In genomic region chr15:37015025-37015424, GRCh38 we compare ENCODE assay signal across 1 cellular context.
A peak's percentile ranks its signal among the peaks of the same experiment; 100 is the strongest.
TF ChIP-seq lines count a peak whose summit lies in the region.

No MANE protein-coding gene starts in this region.

TF ChIP-seq in GM12878, 131 proteins besides CTCF, POLR2A, EP300 and RAD21 (continued from another document and continues in another):
- TF ChIP-seq IRF5 (IDR thresholded peaks at IDR 0.05; ENCODE audit: borderline replicate concordance) = no peak
- TF ChIP-seq KAT2A (conservative IDR thresholded peaks at IDR 0.05; ENCODE audit: control insufficient read depth, low read depth, low read length) = no peak
- peak; percentile 13 for TF ChIP-seq SKIL (IDR thresholded peaks at IDR 0.05; ENCODE audit: low read depth, poor library complexity, severe bottlenecking)
- TF ChIP-seq LARP7 (IDR thresholded peaks at IDR 0.05) = no peak
- no peak for TF ChIP-seq NKRF (conservative IDR thresholded peaks at IDR 0.05)
- no peak for TF ChIP-seq IRF3 (IDR thresholded peaks at IDR 0.05)
- TF ChIP-seq PRDM15 (CRISPR knock-in tag; IDR thresholded peaks at IDR 0.05) = no peak
- no peak for TF ChIP-seq NR2C1 (IDR thresholded peaks at IDR 0.05)
- TF ChIP-seq SUZ12 (IDR thresholded peaks at IDR 0.05; ENCODE audit: unreplicated experiment) = no peak
- TF ChIP-seq NR2F1 (conservative IDR thresholded peaks at IDR 0.05) = no peak
- no peak for TF ChIP-seq ZNF592 (IDR thresholded peaks at IDR 0.05)
- no peak for TF ChIP-seq STAT3 (IDR thresholded peaks at IDR 0.05; ENCODE audit: low read depth, low read length)
- no peak for TF ChIP-seq RFX5 (IDR thresholded peaks at IDR 0.05; ENCODE audit: low read depth, low read length)
- TF ChIP-seq BHLHE40 (IDR thresholded peaks at IDR 0.05; ENCODE audit: borderline replicate concordance in 1 of 2, low read depth in 2 of 2, low read length in 1 of 2) = peak; percentile 76 to 78; a peak in 3 of 4 replicates
- no peak for TF ChIP-seq NRF1 (conservative IDR thresholded peaks at IDR 0.05; ENCODE audit: low read depth, low read length)
- no peak for TF ChIP-seq NR2C2 (IDR thresholded peaks at IDR 0.05; ENCODE audit: borderline replicate concordance, control insufficient read depth, insufficient read length, low read depth)
- TF ChIP-seq E2F8 (IDR thresholded peaks at IDR 0.05; ENCODE audit: low read depth, partially characterized antibody) = no peak
- peak; percentile 39; the same call in 1 of the 2 replicates for TF ChIP-seq CREB1 (IDR thresholded peaks at IDR 0.05; ENCODE audit: low read depth)
- TF ChIP-seq ASH2L (IDR thresholded peaks at IDR 0.05; ENCODE audit: borderline replicate concordance, low read depth) = no peak
- TF ChIP-seq DPF2 (IDR thresholded peaks at IDR 0.05) = no peak
- TF ChIP-seq ZNF274 (IDR thresholded peaks at IDR 0.05; ENCODE audit: insufficient read depth, insufficient read length) = no peak
- 0 out of 2 replicates have a peak, but pooled peaks have one; percentile 24 for TF ChIP-seq TBL1XR1 (IDR thresholded peaks at IDR 0.05; ENCODE audit: low read depth, low read length)
- TF ChIP-seq ZNF622 (IDR thresholded peaks at IDR 0.05) = no peak
- no peak for TF ChIP-seq SUPT20H (IDR thresholded peaks at IDR 0.05; ENCODE audit: borderline replicate concordance, control insufficient read depth, low read depth, low read length)
- TF ChIP-seq NBN (IDR thresholded peaks at IDR 0.05) = no peak
- TF ChIP-seq SRF (IDR thresholded peaks at IDR 0.05; ENCODE audit: low read depth in 2 of 2, low read length in 2 of 2) = no peak
- peak; percentile 42; the same call in 1 of the 2 replicates for TF ChIP-seq ATF7 (IDR thresholded peaks at IDR 0.05; ENCODE audit: low read depth)
- TF ChIP-seq MAX (IDR thresholded peaks at IDR 0.05; ENCODE audit: low read depth, low read length) = no peak
- no peak for TF ChIP-seq CBX3 (IDR thresholded peaks at IDR 0.05; ENCODE audit: borderline replicate concordance, low read depth)
- no peak for TF ChIP-seq ZSCAN29 (IDR thresholded peaks at IDR 0.05)
- TF ChIP-seq HDGF (IDR thresholded peaks at IDR 0.05) = no peak
- peak; percentile 52; the same call in 1 of the 2 replicates for TF ChIP-seq BCL11A (IDR thresholded peaks at IDR 0.05; ENCODE audit: low read depth, low read length)
- TF ChIP-seq ATF2 (IDR thresholded peaks at IDR 0.05; ENCODE audit: low read length) = no peak
- no peak for TF ChIP-seq IRF4 (IDR thresholded peaks at IDR 0.05; ENCODE audit: low read depth, low read length)
- TF ChIP-seq E2F4 (IDR thresholded peaks at IDR 0.05; ENCODE audit: low read depth, low read length) = no peak
- no peak for TF ChIP-seq SMARCA5 (IDR thresholded peaks at IDR 0.05)
